ENCODE assay signal across 12 cellular contexts in genomic region chr14:29925736-29926135, GRCh38. TPM values are rescaled to one million over a fixed set of nuclear protein-coding genes. Genes with fewer than 3 reads are reported as not detected.
A peak's percentile ranks its signal among the peaks of the same experiment; 100 is the strongest.
DNase-seq lines count a peak whose midpoint lies in the region; ATAC-seq and TF ChIP-seq lines count a peak whose summit lies in the region.
"Had no signal": no experiment of that assay in that cellular context is flagged by ENCODE, and none has a peak within 500 bp of the region (broad histone marks: within the 10 kb centered on the region; RNA-seq: fewer than 3 reads in every experiment).

No MANE protein-coding gene starts in this region.

- no peak overlapping the region for H3T11ph ChIP-seq in H9 (ENCODE audit: low read length)

- H2BK20ac ChIP-seq in H9 (ENCODE audit: low read depth, low read length, poor library complexity, severe bottlenecking): no peak overlapping the region

- no peak overlapping the region for H3K56ac ChIP-seq in H9 (ENCODE audit: insufficient read length, low read depth, low read length)

- TF ChIP-seq CTCF in H9 (conservative IDR thresholded peaks at IDR 0.05) (no peak), fibroblast of pulmonary artery (IDR thresholded peaks at IDR 0.05; ENCODE audit: low read length, missing control alignments) (no peak)

- no peaks in the 10 kb centered on the region for H3K9me3 ChIP-seq in H9 (ENCODE audit: control insufficient read depth, low read depth, low read length)
- H3K9me3 ChIP-seq in SK-N-MC (ENCODE audit: low read depth, low read length): no peaks in the 10 kb centered on the region

- peaks cover 2% of the 10 kb centered on the region; the same call in 1 of the 2 replicates for H3K27me3 ChIP-seq in H9 (ENCODE audit: insufficient read depth, low read length)

- no peak overlapping the region for H2BK120ac ChIP-seq in H9 (ENCODE audit: low read depth, low read length, poor library complexity, severe bottlenecking)

- H4K91ac ChIP-seq in H9 (ENCODE audit: insufficient read length, low read depth, low read length): no peak overlapping the region

- H3K27ac Mint-ChIP-seq in H9: no peak overlapping the region
- H3K27ac Mint-ChIP-seq in activated CD8-positive, alpha-beta memory T cell treated with anti-CD3 and anti-CD28 coated beads, Interleukin-2, amount 10 ng/mL, durations not matched to agents 7 days and 5 days: no peak overlapping the region
- no peak overlapping the region for H3K27ac Mint-ChIP-seq in stimulated activated effector memory CD8-positive, alpha-beta T cell treated with anti-CD3 and anti-CD28 coated beads, Interleukin-12 subunit alpha, Interleukin-12 subunit beta, amount 100 ng/mL, for 72 hours

- peaks cover 21 to 27% of the 10 kb centered on the region in 2 experiments for H3K4me1 Mint-ChIP-seq in H9
- peaks cover 4% of the 10 kb centered on the region for H3K4me1 Mint-ChIP-seq in activated CD8-positive, alpha-beta memory T cell treated with anti-CD3 and anti-CD28 coated beads, Interleukin-2, amount 10 ng/mL, durations not matched to agents 7 days and 5 days
- H3K4me1 Mint-ChIP-seq in stimulated activated effector memory CD8-positive, alpha-beta T cell treated with anti-CD3 and anti-CD28 coated beads, Interleukin-12 subunit alpha, Interleukin-12 subunit beta, amount 100 ng/mL, for 72 hours: peaks cover 6% of the 10 kb centered on the region

- ATAC-seq in activated CD8-positive, alpha-beta memory T cell treated with anti-CD3 and anti-CD28 coated beads, Interleukin-2, amount 10 ng/mL, durations not matched to agents 7 days and 5 days: no peak
- no peak for ATAC-seq in HG03521 (IDR thresholded peaks at IDR 0.05; ENCODE audit: unreplicated experiment)
- ATAC-seq in stimulated activated effector memory CD8-positive, alpha-beta T cell treated with anti-CD3 and anti-CD28 coated beads, Interleukin-12 subunit alpha, Interleukin-12 subunit beta, amount 100 ng/mL, for 72 hours: no peak
- ATAC-seq: left colon had no signal

- no peak overlapping the region for H3K18ac ChIP-seq in H9 (ENCODE audit: insufficient read length, low read depth, low read length)

- H3K36me3 ChIP-seq in SK-N-MC (ENCODE audit: insufficient read depth, low read length): no peaks in the 10 kb centered on the region

- no peaks in the 10 kb centered on the region for H4K20me1 ChIP-seq in H9 (ENCODE audit: control insufficient read depth, insufficient read depth, insufficient read length)

- CTCF ChIA-PET in activated CD8-positive, alpha-beta memory T cell treated with anti-CD3 and anti-CD28 coated beads, Interleukin-2, amount 10 ng/mL, durations not matched to agents 7 days and 5 days (lab: Charles Lee): no interaction called here

- peak overlapping the region; percentile 79 for H3K4me3 ChIP-seq in SK-N-MC
- H3K4me3 ChIP-seq in fibroblast of pulmonary artery (replicated peaks; ENCODE audit: low read depth, low read length): peak overlapping the region; percentile 78
- peak overlapping the region; percentile 89 for H3K4me3 ChIP-seq in skeletal muscle cell (ENCODE audit: low read depth, low read length)

- no peaks in the 10 kb centered on the region for H3K79me1 ChIP-seq in H9 (ENCODE audit: insufficient read depth, low read depth, low read length, poor library complexity, severe bottlenecking)

- no peak overlapping the region for H2BK15ac ChIP-seq in H9 (ENCODE audit: low read depth, low read length)

- H3K79me2 ChIP-seq in H9 (ENCODE audit: insufficient read depth, low read length): no peaks in the 10 kb centered on the region

- H3K9ac ChIP-seq in H9 (ENCODE audit: extremely low read depth, insufficient read length, low read length): no peak overlapping the region
- no peak overlapping the region for H3K9ac ChIP-seq in SK-N-MC (ENCODE audit: insufficient read length)

- H3K36me3 Mint-ChIP-seq in H9 (ENCODE audit: insufficient read depth in 1 of 3, low read depth in 3 of 3): no peaks in the 10 kb centered on the region
- peaks cover 4% of the 10 kb centered on the region for H3K36me3 Mint-ChIP-seq in activated CD8-positive, alpha-beta memory T cell treated with anti-CD3 and anti-CD28 coated beads, Interleukin-2, amount 10 ng/mL, durations not matched to agents 7 days and 5 days
- H3K36me3 Mint-ChIP-seq in stimulated activated effector memory CD8-positive, alpha-beta T cell treated with anti-CD3 and anti-CD28 coated beads, Interleukin-12 subunit alpha, Interleukin-12 subunit beta, amount 100 ng/mL, for 72 hours: no peaks in the 10 kb centered on the region

- H3K27me3 Mint-ChIP-seq in H9 (ENCODE audit: low read depth): peaks cover 53% of the 10 kb centered on the region
- peaks cover 29% of the 10 kb centered on the region for H3K27me3 Mint-ChIP-seq in activated CD8-positive, alpha-beta memory T cell treated with anti-CD3 and anti-CD28 coated beads, Interleukin-2, amount 10 ng/mL, durations not matched to agents 7 days and 5 days

- no peak overlapping the region for H3K4ac ChIP-seq in H9 (ENCODE audit: low read depth, low read length)

- peaks cover 15% of the 10 kb centered on the region for H3K23me2 ChIP-seq in H9 (ENCODE audit: insufficient read length, low read depth, low read length, poor library complexity, severe bottlenecking)

- no peak overlapping the region for H3K27ac ChIP-seq in H9 (ENCODE audit: insufficient read length, low read depth, low read length)
- no peak overlapping the region for H3K27ac ChIP-seq in SK-N-MC

- no peak overlapping the region for H2AFZ ChIP-seq in H9 (ENCODE audit: low read length)

- no peak overlapping the region for H2AK5ac ChIP-seq in H9 (ENCODE audit: insufficient read length, low read length)

- H2BK12ac ChIP-seq in H9 (ENCODE audit: insufficient read length, low read depth, low read length): no peak overlapping the region

- no peak overlapping the region for H4K5ac ChIP-seq in H9 (ENCODE audit: insufficient read length, low read depth, low read length)

- peak overlapping the region; percentile 66 for H3K4me2 ChIP-seq in H9 (ENCODE audit: insufficient read depth, insufficient read length, low read length)

- H4K8ac ChIP-seq in H9 (replicated peaks; ENCODE audit: insufficient read length, low read depth, low read length): no peak overlapping the region

- H3K4me3 Mint-ChIP-seq in H9: peak overlapping the region; percentile 84 to 93; a peak in 4 of 5 replicates
- H3K4me3 Mint-ChIP-seq in activated CD8-positive, alpha-beta memory T cell treated with anti-CD3 and anti-CD28 coated beads, Interleukin-2, amount 10 ng/mL, durations not matched to agents 7 days and 5 days: no peak overlapping the region
- H3K4me3 Mint-ChIP-seq in stimulated activated effector memory CD8-positive, alpha-beta T cell treated with anti-CD3 and anti-CD28 coated beads, Interleukin-12 subunit alpha, Interleukin-12 subunit beta, amount 100 ng/mL, for 72 hours: no peak overlapping the region

- H3K4me1 ChIP-seq in H9 (ENCODE audit: insufficient read depth, low read length): peaks cover 4% of the 10 kb centered on the region; the same call in 1 of the 2 replicates

- no peak overlapping the region for H3K23ac ChIP-seq in H9 (ENCODE audit: insufficient read length, low read depth, low read length)

- H3K14ac ChIP-seq in H9 (ENCODE audit: insufficient read depth, low read length): no peak overlapping the region

- DNase-seq in H9: no peak
- no peak for DNase-seq in SK-N-MC (ENCODE audit: low read depth, low spot score)
- peak; percentile 37 for DNase-seq in fibroblast of pulmonary artery (ENCODE audit: low read depth)
- DNase-seq in skeletal muscle cell (ENCODE audit: low read depth): no peak
- DNase-seq in activated CD8-positive, alpha-beta memory T cell treated with anti-CD3 and anti-CD28 coated beads, Interleukin-2, amount 10 ng/mL, durations not matched to agents 7 days and 5 days: no peak
- no peak for DNase-seq in stimulated activated effector memory CD8-positive, alpha-beta T cell treated with anti-CD3 and anti-CD28 coated beads, Interleukin-12 subunit alpha, Interleukin-12 subunit beta, amount 100 ng/mL, for 72 hours (ENCODE audit: low spot score in 2 of 2)
- no peak for DNase-seq in AG08395 (ENCODE audit: low spot score)
- DNase-seq: left colon, NCI-H187, OCI-M1, T-helper 2 cell had no signal

- no peaks in the 10 kb centered on the region for H3K9me3 Mint-ChIP-seq in H9
- H3K9me3 Mint-ChIP-seq in activated CD8-positive, alpha-beta memory T cell treated with anti-CD3 and anti-CD28 coated beads, Interleukin-2, amount 10 ng/mL, durations not matched to agents 7 days and 5 days (ENCODE audit: low read depth): peaks cover 2% of the 10 kb centered on the region
- H3K9me3 Mint-ChIP-seq in stimulated activated effector memory CD8-positive, alpha-beta T cell treated with anti-CD3 and anti-CD28 coated beads, Interleukin-12 subunit alpha, Interleukin-12 subunit beta, amount 100 ng/mL, for 72 hours: peaks cover 15% of the 10 kb centered on the region

- H2BK5ac ChIP-seq in H9 (ENCODE audit: insufficient read length, low read length): no peak overlapping the region

- WGBS in H9 (ENCODE audit: extremely low coverage, insufficient read length, low lambda C conversion rate): no CpG with 5 or more reads among the region's 3 CpGs

RNA-seq across cellular contexts. Expression of gene PRKD1, which starts 1.9 kb away (rescaled TPM):
- total RNA-seq in H9 (2021): 2.7 and 2.8 TPM in 2 replicates
- total RNA-seq in activated CD8-positive, alpha-beta memory T cell treated with anti-CD3 and anti-CD28 coated beads, Interleukin-2, amount 10 ng/mL, durations not matched to agents 7 days and 5 days: not detected

Comparison
In these comparisons a context has a peak if more than half of its experiments do, and no peak if none do; other contexts are left out.
1. H3K4me3 Mint-ChIP-seq: peak in H9 (2 of 2); none in activated CD8-positive, alpha-beta memory T cell treated with anti-CD3 and anti-CD28 coated beads, Interleukin-2, amount 10 ng/mL, durations not matched to agents 7 days and 5 days (single experiment) and stimulated activated effector memory CD8-positive, alpha-beta T cell treated with anti-CD3 and anti-CD28 coated beads, Interleukin-12 subunit alpha, Interleukin-12 subunit beta, amount 100 ng/mL, for 72 hours (single experiment).
2. Peak in every context shown above with its lines, with median percentiles within 50 percentile points of each other: H3K4me3 ChIP-seq.